Comparison of ENCODE assay signal across 13 cellular contexts in the genomic region with DNA sequence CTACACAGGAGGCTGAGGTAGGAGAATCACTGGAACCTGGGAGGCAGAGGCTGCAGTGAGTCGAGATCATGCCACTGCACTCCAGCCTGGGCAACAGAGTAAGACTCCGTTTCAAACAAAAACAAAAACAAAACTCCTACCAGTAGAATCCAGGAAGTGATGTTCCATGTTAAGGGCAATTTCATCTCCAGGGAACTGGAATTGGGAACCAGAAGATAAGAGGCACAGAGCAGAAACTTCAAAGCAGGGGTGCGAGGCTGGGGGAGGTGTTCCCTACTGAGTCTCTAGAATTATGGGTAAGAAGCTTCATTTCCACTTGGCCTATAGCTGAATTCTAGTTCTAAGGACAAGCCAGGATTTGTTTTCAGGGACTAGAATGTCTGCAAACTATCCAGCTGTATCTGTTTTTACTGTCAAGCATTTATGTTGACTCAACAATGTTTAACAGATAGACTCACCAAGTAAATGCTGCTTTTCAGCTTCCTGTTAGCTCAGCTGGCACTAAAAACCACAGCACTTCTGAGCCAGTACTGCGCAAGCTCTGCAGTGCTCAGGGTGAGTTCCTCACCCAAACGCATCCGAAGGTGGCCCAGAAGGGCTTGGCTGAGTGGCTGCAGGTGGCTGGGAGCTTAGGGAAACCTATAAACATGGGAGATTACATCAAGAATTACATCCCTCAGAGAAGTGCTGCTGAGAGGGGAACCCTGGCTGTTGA.
DNase-seq lines count a peak whose midpoint lies in the region; ATAC-seq and TF ChIP-seq lines count a peak whose summit lies in the region.
"Had no signal": no experiment of that assay in that cellular context is flagged by ENCODE, and none has a peak within 500 bp of the region (broad histone marks: within the 10 kb centered on the region; RNA-seq: fewer than 3 reads in every experiment).

No MANE protein-coding gene starts in this region.

- no peaks in the 10 kb centered on the region for H3K4me1 ChIP-seq in prostate gland (replicated peaks)
- H3K4me1 ChIP-seq in CD4-positive, alpha-beta memory T cell (ENCODE audit: insufficient read depth, low read length): no peaks in the 10 kb centered on the region
- H3K4me1 ChIP-seq: sigmoid colon had no signal

- no peaks in the 10 kb centered on the region for H3K4me1 Mint-ChIP-seq in CD4-positive, alpha-beta memory T cell
- H3K4me1 Mint-ChIP-seq in effector memory CD8-positive, alpha-beta T cell (ENCODE audit: low read depth in 2 of 2): no peaks in the 10 kb centered on the region

- no peak for TF ChIP-seq POLR2A in prostate gland (IDR thresholded peaks at IDR 0.05)

- no peaks in the 10 kb centered on the region for H3K27me3 Mint-ChIP-seq in CD4-positive, alpha-beta memory T cell
- H3K27me3 Mint-ChIP-seq in effector memory CD8-positive, alpha-beta T cell: no peaks in the 10 kb centered on the region

- peak overlapping the region in 1 of 7 donors; percentile 34 for H3K27ac Mint-ChIP-seq in CD4-positive, alpha-beta memory T cell
- H3K27ac Mint-ChIP-seq in effector memory CD8-positive, alpha-beta T cell: no peak overlapping the region

- POLR2A ChIA-PET in CD4-positive, alpha-beta memory T cell (lab: Charles Lee; ENCODE audit: partially characterized antibody): no interaction called here

- H3K4me3 Mint-ChIP-seq in CD4-positive, alpha-beta memory T cell: no peak overlapping the region
- H3K4me3 Mint-ChIP-seq in effector memory CD8-positive, alpha-beta T cell: no peak overlapping the region

- WGBS in prostate gland: 34% methylated on average over 6 of the region's 6 CpGs

- H3K36me3 ChIP-seq in prostate gland: no peaks in the 10 kb centered on the region
- no peaks in the 10 kb centered on the region for H3K36me3 ChIP-seq in CD4-positive, alpha-beta memory T cell (ENCODE audit: insufficient read depth, low read length)
- no peaks in the 10 kb centered on the region for H3K36me3 ChIP-seq in brain microvascular endothelial cell (replicated peaks)
- H3K36me3 ChIP-seq: sigmoid colon, thoracic aorta had no signal

- CTCF ChIA-PET in CD4-positive, alpha-beta memory T cell (lab: Charles Lee; ENCODE audit: partially characterized antibody): no interaction called here

- no peak for TF ChIP-seq CTCF in prostate gland (IDR thresholded peaks at IDR 0.05)
- TF ChIP-seq CTCF in brain microvascular endothelial cell (IDR thresholded peaks at IDR 0.05; ENCODE audit: low read depth, low read length, missing control alignments): no peak

- DNase-seq in Kasumi-1 (lab: John Stamatoyannopoulos, UW) (peak; percentile 43 to 46), NCI-H2029 treated with DMSO at 0.1 percent for 48 hours (lab: John Stamatoyannopoulos, UW) (peak; percentile 56), SHP77 (lab: John Stamatoyannopoulos, UW) (peak; percentile 96), prostate gland (ENCODE audit: low spot score) (peak; percentile 61), brain microvascular endothelial cell (no peak)
- no peak for DNase-seq in CD4-positive, alpha-beta memory T cell
- DNase-seq in effector memory CD8-positive, alpha-beta T cell: no peak
- DNase-seq: activated CD4-positive, alpha-beta T cell treated with anti-CD3 and anti-CD28 coated beads, Interleukin-2, amount 50 U/mL, for 4 hours; cerebellar nuclear complex; midbrain; sigmoid colon; stimulated activated CD4-positive, alpha-beta T cell treated with anti-CD3 and anti-CD28 coated beads, Interleukin-2, amount 100 ng/mL, for 48 hours had no signal

- H3K27me3 ChIP-seq in prostate gland (replicated peaks; ENCODE audit: insufficient read depth): no peaks in the 10 kb centered on the region
- H3K27me3 ChIP-seq in CD4-positive, alpha-beta memory T cell (ENCODE audit: insufficient read depth, low read length): no peaks in the 10 kb centered on the region
- no peaks in the 10 kb centered on the region for H3K27me3 ChIP-seq in brain microvascular endothelial cell (replicated peaks)
- H3K27me3 ChIP-seq: sigmoid colon had no signal

- H3K27ac ChIP-seq in prostate gland (no peak overlapping the region), brain microvascular endothelial cell (no peak overlapping the region)
- no peak overlapping the region for H3K27ac ChIP-seq in CD4-positive, alpha-beta memory T cell (ENCODE audit: low read depth, low read length)
- H3K27ac ChIP-seq: sigmoid colon, thoracic aorta had no signal

- no peaks in the 10 kb centered on the region for H3K36me3 Mint-ChIP-seq in CD4-positive, alpha-beta memory T cell
- no peaks in the 10 kb centered on the region for H3K36me3 Mint-ChIP-seq in effector memory CD8-positive, alpha-beta T cell (ENCODE audit: insufficient read depth)

- in situ Hi-C loops in brain microvascular endothelial cell (cut with HindIII; ENCODE audit: low pct_ligation_motif_present, low sequenced_read_pairs): no loop called here

- no peaks in the 10 kb centered on the region for H3K9me3 ChIP-seq in prostate gland
- no peaks in the 10 kb centered on the region for H3K9me3 ChIP-seq in CD4-positive, alpha-beta memory T cell (ENCODE audit: control insufficient read depth in 1 of 2, low read length in 2 of 2)
- H3K9me3 ChIP-seq: thoracic aorta had no signal

- intact Hi-C loops in prostate gland (cut with DNase I): no loop called here
- intact Hi-C loops in CD4-positive, alpha-beta memory T cell (cut with micrococcal nuclease): no loop called here

- ATAC-seq in effector memory CD8-positive, alpha-beta T cell (replicated peaks): no peak

- H3K9me3 Mint-ChIP-seq in CD4-positive, alpha-beta memory T cell: peaks cover 0 to 8% (median 2%) of the 10 kb centered on the region in 8 donors
- peaks cover 5 to 12% of the 10 kb centered on the region in 2 donors for H3K9me3 Mint-ChIP-seq in effector memory CD8-positive, alpha-beta T cell

- H3K4me3 ChIP-seq in prostate gland (no peak overlapping the region), brain microvascular endothelial cell (ENCODE audit: low read depth, low read length) (no peak overlapping the region)
- no peak overlapping the region for H3K4me3 ChIP-seq in CD4-positive, alpha-beta memory T cell (ENCODE audit: low read length in 2 of 2)
- H3K4me3 ChIP-seq: sigmoid colon, thoracic aorta had no signal

Comparison
In these comparisons a context has a peak if more than half of its experiments do, and no peak if none do; other contexts are left out.
1. DNase-seq: peak in Kasumi-1 (2 of 2), NCI-H2029 treated with DMSO at 0.1 percent for 48 hours (single experiment), SHP77 (2 of 2) and prostate gland (single experiment); none in CD4-positive, alpha-beta memory T cell (0 of 5), effector memory CD8-positive, alpha-beta T cell (0 of 3) and brain microvascular endothelial cell (single experiment).